In the genomic region with DNA sequence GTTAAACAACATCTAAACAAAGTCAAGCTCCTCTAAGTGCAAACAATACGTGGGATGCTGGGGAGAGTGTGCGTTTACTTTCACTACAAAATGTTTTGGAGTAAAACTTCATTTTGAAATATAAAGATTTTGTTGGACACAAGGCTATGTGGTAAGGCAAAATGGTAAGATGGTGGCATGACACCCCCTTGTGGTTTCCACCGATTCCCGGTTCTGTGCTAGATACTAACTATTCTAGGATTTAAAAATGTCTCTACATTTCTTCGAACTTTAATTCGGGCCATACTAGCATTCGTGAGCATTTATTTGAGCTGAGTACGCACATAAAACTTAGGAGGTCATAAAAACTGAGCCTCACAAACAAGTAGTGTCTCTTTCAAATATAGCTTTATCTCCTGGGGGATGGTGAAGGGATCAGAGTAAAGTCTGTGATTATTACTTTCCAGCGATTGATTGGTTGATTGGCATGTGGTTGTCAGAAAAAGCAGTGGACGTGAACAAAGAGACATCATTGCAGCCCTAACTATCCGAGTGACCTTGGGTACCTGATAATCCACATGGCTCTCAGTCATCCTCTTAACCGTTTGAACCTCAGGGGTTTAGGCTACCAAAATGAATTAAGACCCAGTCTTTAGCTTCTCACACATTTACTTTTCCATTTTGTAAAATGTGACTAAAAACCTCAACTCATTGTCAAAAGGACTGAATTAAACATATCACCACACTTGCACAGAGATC, we compare ENCODE assay signal across 1 cellular context.
TF ChIP-seq lines count a peak whose summit lies in the region.

No MANE protein-coding gene starts in this region.

TF ChIP-seq in HCT116, 20 proteins besides CTCF, POLR2A, EP300 and RAD21:
- TF ChIP-seq ELF1 (IDR thresholded peaks at IDR 0.05; ENCODE audit: borderline replicate concordance, low read depth) = no peak
- peak; percentile 30 for TF ChIP-seq YY1 (IDR thresholded peaks at IDR 0.05; ENCODE audit: extremely low read depth, insufficient replicate concordance, low read depth, low read length)
